In the genomic region with DNA sequence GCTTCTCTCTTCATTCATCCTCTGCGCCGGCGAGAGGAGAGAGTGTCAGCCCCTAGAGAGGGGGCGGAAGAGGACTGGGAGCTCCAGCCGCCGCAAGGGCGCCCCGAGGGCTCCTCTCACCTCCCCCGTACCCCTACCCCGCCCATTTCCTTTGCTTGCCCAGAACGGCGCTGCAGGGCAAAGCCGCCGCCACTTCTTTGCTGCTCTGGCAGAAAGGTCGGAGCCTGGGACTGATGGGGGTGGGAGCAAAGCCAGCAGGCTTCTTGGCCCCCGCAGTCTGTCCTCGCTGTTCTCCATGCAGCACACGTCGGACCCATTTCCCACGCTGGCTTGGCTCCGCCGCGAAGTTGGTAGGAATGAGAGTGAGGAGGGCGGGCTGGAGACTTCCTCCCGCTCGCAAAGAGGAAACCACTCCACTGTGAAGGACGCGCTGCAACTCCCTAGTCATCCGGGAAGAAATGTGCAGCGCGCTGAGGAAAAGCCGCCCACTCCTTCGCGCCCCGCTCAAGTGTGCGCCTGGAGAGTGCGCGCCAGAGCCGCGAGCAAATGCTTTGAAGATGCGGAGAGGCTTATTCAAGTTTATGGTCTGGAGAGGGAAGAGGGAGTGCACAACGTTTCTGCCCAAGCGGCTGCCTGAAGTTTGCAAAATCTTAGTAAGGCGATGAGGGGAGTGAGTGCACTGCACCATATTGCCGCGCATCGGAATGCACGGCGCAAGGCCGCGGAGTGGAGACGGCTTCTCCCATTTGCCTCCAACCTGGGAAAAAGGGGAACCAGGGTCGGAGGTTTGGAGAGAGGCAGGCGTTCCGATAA, we compare ENCODE assay signal across 8 cellular contexts. TPM values are rescaled to one million over a fixed set of nuclear protein-coding genes. Genes with fewer than 3 reads are reported as not detected.
A peak's percentile ranks its signal among the peaks of the same experiment; 100 is the strongest.
DNase-seq lines count a peak whose midpoint lies in the region; ATAC-seq and TF ChIP-seq lines count a peak whose summit lies in the region.

No MANE protein-coding gene starts in this region.

- no peak overlapping the region for H3K18ac ChIP-seq in H9 (ENCODE audit: insufficient read length, low read depth, low read length)

- no peak overlapping the region for H3K14ac ChIP-seq in H9 (ENCODE audit: insufficient read depth, low read length)

- no peak overlapping the region for H2BK5ac ChIP-seq in H9 (ENCODE audit: insufficient read length, low read length)

- H3K27ac ChIP-seq in H9 (ENCODE audit: insufficient read length, low read depth, low read length) (no peak overlapping the region), RWPE2 (ENCODE audit: poor library complexity, severe bottlenecking) (peak overlapping the region; percentile 75), right lobe of liver (peak overlapping the region in 1 of 3 donors; percentile 18), stomach (peak overlapping the region; percentile 77 to 85 (median 80))

- no peaks in the 10 kb centered on the region for H3K79me1 ChIP-seq in H9 (ENCODE audit: insufficient read depth, low read depth, low read length, poor library complexity, severe bottlenecking)

- no peak for TF ChIP-seq EP300 in stomach (IDR thresholded peaks at IDR 0.05)

- peak; percentile 49 for ATAC-seq in RWPE2 (ENCODE audit: low read depth)
- ATAC-seq in right lobe of liver: peak; percentile 41 to 63 (median 57)
- ATAC-seq in GM19035 (IDR thresholded peaks at IDR 0.05; ENCODE audit: unreplicated experiment): no peak

- H3K9ac ChIP-seq in H9 (ENCODE audit: extremely low read depth, insufficient read length, low read length): no peak overlapping the region

- WGBS in H9 (ENCODE audit: extremely low coverage, insufficient read length, low lambda C conversion rate): no CpG with 5 or more reads among the region's 55 CpGs
- 2% methylated on average over 34 of the region's 55 CpGs for WGBS in right lobe of liver (ENCODE audit: insufficient coverage, low coverage, low lambda C conversion rate, missing lambda C conversion rate)
- 1 to 7% (median 1%) methylated on average over 36 to 55 of the region's 55 CpGs for WGBS in stomach, 5 donors

- no peak overlapping the region for H2BK12ac ChIP-seq in H9 (ENCODE audit: insufficient read length, low read depth, low read length)

- peaks cover 8% of the 10 kb centered on the region; the same call in 1 of the 2 replicates for H3K27me3 ChIP-seq in H9 (ENCODE audit: insufficient read depth, low read length)
- no peaks in the 10 kb centered on the region for H3K27me3 ChIP-seq in RWPE2 (ENCODE audit: insufficient read depth, poor library complexity, severe bottlenecking)
- peaks cover 0 to 7% of the 10 kb centered on the region in 2 donors for H3K27me3 ChIP-seq in right lobe of liver
- H3K27me3 ChIP-seq in stomach: peaks cover 0 to 55% (median 36%) of the 10 kb centered on the region in 3 donors

- H2BK120ac ChIP-seq in H9 (ENCODE audit: low read depth, low read length, poor library complexity, severe bottlenecking): no peak overlapping the region

- H4K5ac ChIP-seq in H9 (ENCODE audit: insufficient read length, low read depth, low read length): no peak overlapping the region

- H2AFZ ChIP-seq in H9 (ENCODE audit: low read length): no peak overlapping the region

- H3K56ac ChIP-seq in H9 (ENCODE audit: insufficient read length, low read depth, low read length): no peak overlapping the region

- no peak overlapping the region for H4K8ac ChIP-seq in H9 (replicated peaks; ENCODE audit: insufficient read length, low read depth, low read length)

- H3K23me2 ChIP-seq in H9 (ENCODE audit: insufficient read length, low read depth, low read length, poor library complexity, severe bottlenecking): peaks cover 46% of the 10 kb centered on the region

- intact Hi-C loops in right lobe of liver (cut with DNase I) (no loop called here), stomach (cut with DNase I; ENCODE audit: low total_unique reads) (no loop called here)

- peaks cover 0 to 1% (median under 1%) of the 10 kb centered on the region in 3 experiments; a peak in 3 of 7 replicates for H3K36me3 Mint-ChIP-seq in H9 (ENCODE audit: insufficient read depth in 1 of 3, low read depth in 3 of 3)

- peak; percentile 23; the same call in 1 of the 3 replicates for TF ChIP-seq CTCF in H9 (conservative IDR thresholded peaks at IDR 0.05)
- TF ChIP-seq CTCF in RWPE2 (IDR thresholded peaks at IDR 0.05; ENCODE audit: poor library complexity, severe bottlenecking): no peak
- no peak for TF ChIP-seq CTCF in right lobe of liver (IDR thresholded peaks at IDR 0.05)
- no peak for TF ChIP-seq CTCF in stomach (IDR thresholded peaks at IDR 0.05)

- in situ Hi-C loops in Caki2 (cut with HindIII; ENCODE audit: low pct_unique_long_range_greater_than_20kb, low sequenced_read_pairs): no loop called here

- no peak overlapping the region for H4K91ac ChIP-seq in H9 (ENCODE audit: insufficient read length, low read depth, low read length)

- H3T11ph ChIP-seq in H9 (ENCODE audit: low read length): no peak overlapping the region

- DNase-seq in Caki2 (ENCODE audit: low read depth): peak; percentile 82
- peak; percentile 83 for DNase-seq in H9
- peak; percentile 72 for DNase-seq in RWPE2 (ENCODE audit: low spot score)
- peak; percentile 84 for DNase-seq in ecto neural progenitor cell (ENCODE audit: low spot score)
- peak; percentile 34 to 61 (median 50) for DNase-seq in right lobe of liver
- DNase-seq in stomach: peak; percentile 38
- DNase-seq in DMS79 (lab: John Stamatoyannopoulos, UW): no peak

- peak overlapping the region; percentile 90 to 100 for H3K4me3 Mint-ChIP-seq in H9

- H3K23ac ChIP-seq in H9 (ENCODE audit: insufficient read length, low read depth, low read length): no peak overlapping the region

- H3K27ac Mint-ChIP-seq in H9: peak overlapping the region; percentile 44 to 84 (median 55); a peak in 6 of 7 replicates

- H2AK5ac ChIP-seq in H9 (ENCODE audit: insufficient read length, low read length): no peak overlapping the region

- H3K4me2 ChIP-seq in H9 (ENCODE audit: insufficient read depth, insufficient read length, low read length): peak overlapping the region; percentile 58

- H3K9me3 ChIP-seq in H9 (ENCODE audit: control insufficient read depth, low read depth, low read length) (no peaks in the 10 kb centered on the region), RWPE2 (ENCODE audit: severe bottlenecking) (no peaks in the 10 kb centered on the region), right lobe of liver (no peaks in the 10 kb centered on the region), stomach (no peaks in the 10 kb centered on the region)

- no peak overlapping the region for H3K4ac ChIP-seq in H9 (ENCODE audit: low read depth, low read length)

- H3K27me3 Mint-ChIP-seq in H9 (ENCODE audit: low read depth): peaks cover 43% of the 10 kb centered on the region

- H3K4me1 ChIP-seq in H9 (ENCODE audit: insufficient read depth, low read length): 0 out of 2 replicates have a peak, but pooled peaks cover 4% of the 10 kb centered on the region
- peaks cover 6% of the 10 kb centered on the region for H3K4me1 ChIP-seq in RWPE2 (ENCODE audit: insufficient read depth, poor library complexity, severe bottlenecking)
- H3K4me1 ChIP-seq in right lobe of liver: peaks cover 0 to 15% (median 0%) of the 10 kb centered on the region in 4 donors
- peaks cover 5 to 60% (median 52%) of the 10 kb centered on the region in 4 donors for H3K4me1 ChIP-seq in stomach

- no peaks in the 10 kb centered on the region for H3K79me2 ChIP-seq in H9 (ENCODE audit: insufficient read depth, low read length)

- no peaks in the 10 kb centered on the region; a peak in 2 of 5 replicates for H3K9me3 Mint-ChIP-seq in H9

- H4K20me1 ChIP-seq in H9 (ENCODE audit: control insufficient read depth, insufficient read depth, insufficient read length): peaks cover 2% of the 10 kb centered on the region

- no peak overlapping the region for H2BK15ac ChIP-seq in H9 (ENCODE audit: low read depth, low read length)

- no peak overlapping the region for H2BK20ac ChIP-seq in H9 (ENCODE audit: low read depth, low read length, poor library complexity, severe bottlenecking)

- H3K36me3 ChIP-seq in RWPE2 (ENCODE audit: low read depth): no peaks in the 10 kb centered on the region
- H3K36me3 ChIP-seq in right lobe of liver: no peaks in the 10 kb centered on the region
- H3K36me3 ChIP-seq in stomach: no peaks in the 10 kb centered on the region

- H3K4me1 Mint-ChIP-seq in H9: peaks cover 26 to 30% of the 10 kb centered on the region in 2 experiments

- TF ChIP-seq POLR2A in right lobe of liver (IDR thresholded peaks at IDR 0.05) (no peak), stomach (IDR thresholded peaks at IDR 0.05) (no peak)

- peak overlapping the region; percentile 39 for H3K4me3 ChIP-seq in RWPE2 (ENCODE audit: severe bottlenecking)
- peak overlapping the region; percentile 22 to 42 (median 34) for H3K4me3 ChIP-seq in right lobe of liver
- peak overlapping the region; percentile 60 to 77 (median 72) for H3K4me3 ChIP-seq in stomach

RNA-seq across cellular contexts. Expression of gene PCDH7, which starts 2.8 kb away (rescaled TPM):
- total RNA-seq in Caki2 (2014; rRNA removed; shearing (Covaris generic); ENCODE audit: low replicate concordance): 38.1 and 39.9 TPM in 2 replicates
- total RNA-seq in H9 (2021): 16.8 and 18.0 TPM in 2 replicates
- total RNA-seq in right lobe of liver: 1 to 10 TPM in 3 of 6 experiments, under 1 TPM in 3; 0.43 to 2.2 (median 1.1) TPM
- total RNA-seq in stomach: 100 to 1,000 TPM in 1 of 5 donors, 10 to 100 TPM in 4; 38.8 to 130 (median 56.0) TPM
- polyA plus RNA-seq in stomach: 1 to 10 TPM; 2.3 to 9.1 (median 2.8) TPM
